In the genomic region with DNA sequence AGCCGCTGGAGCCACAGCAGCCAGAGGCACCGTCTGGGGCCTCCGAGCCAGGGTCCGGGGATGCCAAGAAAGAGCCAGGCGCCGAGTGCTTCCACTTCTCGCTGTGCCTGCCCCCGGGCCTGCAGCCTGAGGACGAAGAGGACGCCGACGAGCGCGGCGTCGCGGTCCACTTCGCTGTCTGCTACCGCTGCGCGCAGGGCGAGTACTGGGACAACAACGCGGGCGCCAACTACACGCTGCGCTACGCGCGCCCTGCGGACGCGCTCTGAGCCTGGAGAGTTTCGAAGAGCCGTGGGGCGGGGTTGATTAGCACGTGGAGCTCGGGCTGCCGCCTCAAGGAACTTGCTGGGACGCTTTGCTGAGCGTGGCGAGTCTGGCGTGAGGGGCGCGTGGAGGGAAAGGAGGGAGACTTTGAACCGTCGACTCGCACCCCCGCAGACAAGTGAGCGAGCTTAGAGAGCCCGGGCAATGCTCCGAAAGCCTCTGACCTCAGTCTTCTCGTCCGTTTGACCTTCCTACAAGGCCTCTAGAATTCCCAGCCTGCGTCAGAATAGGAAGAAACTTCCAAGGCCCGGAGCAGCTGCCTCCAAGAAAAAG, we compare ENCODE assay signal across 9 cellular contexts. TPM values are rescaled to one million over a fixed set of nuclear protein-coding genes. Genes with fewer than 3 reads are reported as not detected.
DNase-seq lines count a peak whose midpoint lies in the region; ATAC-seq and TF ChIP-seq lines count a peak whose summit lies in the region.
"Had no signal": no experiment of that assay in that cellular context is flagged by ENCODE, and none has a peak within 500 bp of the region (broad histone marks: within the 10 kb centered on the region; RNA-seq: fewer than 3 reads in every experiment).

No MANE protein-coding gene starts in this region.

- TF ChIP-seq EP300 in ovary (IDR thresholded peaks at IDR 0.05) = no peak

- H3K36me3 ChIP-seq in BLaER1 = no peaks in the 10 kb centered on the region
- no peaks in the 10 kb centered on the region for H3K36me3 ChIP-seq in PC-9 (ENCODE audit: low read depth)
- H3K36me3 ChIP-seq in ovary = no peaks in the 10 kb centered on the region

- H3K4me1 ChIP-seq in BLaER1 = peaks cover 40% of the 10 kb centered on the region
- H3K4me1 ChIP-seq in PC-9 (replicated peaks; ENCODE audit: insufficient read depth) = peaks cover 16% of the 10 kb centered on the region
- H3K4me1 ChIP-seq in ovary (ENCODE audit: insufficient read depth) = peaks cover 3% of the 10 kb centered on the region

- no peaks in the 10 kb centered on the region for H3K4me1 Mint-ChIP-seq in glutamatergic neuron (ENCODE audit: low read depth, unreplicated experiment)

- H3K9me2 ChIP-seq in PC-9 (ENCODE audit: insufficient read depth) = no peaks in the 10 kb centered on the region

- H3K9me3 ChIP-seq in BLaER1 (peaks cover 8% of the 10 kb centered on the region; the same call in 1 of the 2 replicates), PC-9 (ENCODE audit: insufficient read depth, low read depth) (no peaks in the 10 kb centered on the region), ovary (no peaks in the 10 kb centered on the region)
- H3K9me3 ChIP-seq: body of pancreas had no signal

- TF ChIP-seq CTCF in PC-9 (conservative IDR thresholded peaks at IDR 0.05) = no peak
- no peak for TF ChIP-seq CTCF in glutamatergic neuron (IDR thresholded peaks at IDR 0.05; ENCODE audit: partially characterized antibody, unreplicated experiment)
- no peak for TF ChIP-seq CTCF in ovary (IDR thresholded peaks at IDR 0.05)

- peaks cover 11% of the 10 kb centered on the region for H3F3A ChIP-seq in PC-9 (ENCODE audit: insufficient read depth, low read depth)

- H3K27ac ChIP-seq in BLaER1 (no peak overlapping the region), PC-9 (no peak overlapping the region), ovary (peak overlapping the region in 1 of 2 donors; percentile 4)
- H3K27ac ChIP-seq: body of pancreas had no signal

- no peak overlapping the region for H3K4me3 Mint-ChIP-seq in glutamatergic neuron (ENCODE audit: unreplicated experiment)

- TF ChIP-seq POLR2A in ovary (IDR thresholded peaks at IDR 0.05) = no peak

- WGBS in ovary, 3 donors = 20 to 30% (median 26%) methylated on average over 50 to 56 of the region's 56 CpGs

- CTCF ChIA-PET in PC-9 (lab: Charles Lee) = interaction anchor here (0.6 kb wide), 1 partner anchor 24 kb away, joined by 16 read pairs; no protein-coding TSS in a partner anchor

- H2AFZ ChIP-seq in PC-9 = no peak overlapping the region

- H3K27me3 Mint-ChIP-seq in glutamatergic neuron (ENCODE audit: unreplicated experiment) = peaks cover 19% of the 10 kb centered on the region

- BruUV-seq in PC-9 (replicated peaks; lab: Mats Ljungman, UMichigan) = no TSS peak

- H3K27me3 ChIP-seq in BLaER1 (peaks cover 61% of the 10 kb centered on the region), PC-9 (ENCODE audit: insufficient read depth, low read depth) (no peaks in the 10 kb centered on the region), ovary (no peaks in the 10 kb centered on the region)
- H3K27me3 ChIP-seq: body of pancreas had no signal

- H4K20me1 ChIP-seq in BLaER1 (peaks cover 24% of the 10 kb centered on the region), PC-9 (ENCODE audit: insufficient read depth) (no peaks in the 10 kb centered on the region)

- intact Hi-C loops in PC-9 (cut with micrococcal nuclease; ENCODE audit: unreplicated experiment) (no loop called here), ovary (cut with DNase I) (no loop called here)

- H3K79me2 ChIP-seq in PC-9 (ENCODE audit: low read depth) = no peaks in the 10 kb centered on the region

- ATAC-seq in HG02938 (IDR thresholded peaks at IDR 0.05; ENCODE audit: unreplicated experiment) = no peak
- ATAC-seq in HG02798 (IDR thresholded peaks at IDR 0.05; ENCODE audit: poor library complexity, unreplicated experiment) = no peak
- ATAC-seq: body of pancreas had no signal

- DNase-seq in PC-9 = no peak
- peak; percentile 27 for DNase-seq in glutamatergic neuron
- no peak for DNase-seq in ovary
- no peak for DNase-seq in NCI-H526 (lab: John Stamatoyannopoulos, UW)
- no peak for DNase-seq in mesenteric fat pad (ENCODE audit: low spot score)

- H3K9ac ChIP-seq in BLaER1 = no peak overlapping the region

- H3K4me3 ChIP-seq in BLaER1 = peak overlapping the region; percentile 72; the same call in 1 of the 2 replicates
- H3K4me3 ChIP-seq in PC-9 = peak overlapping the region; percentile 76; the same call in 1 of the 2 replicates
- peak overlapping the region; percentile 52 for H3K4me3 ChIP-seq in ovary

- peak overlapping the region; percentile 99 for H3K4me2 ChIP-seq in BLaER1
- H3K4me2 ChIP-seq in PC-9 = peak overlapping the region; percentile 82; the same call in 1 of the 2 replicates

- H3K9me3 Mint-ChIP-seq in glutamatergic neuron (ENCODE audit: unreplicated experiment) = peaks cover 1% of the 10 kb centered on the region

- H3K27ac Mint-ChIP-seq in glutamatergic neuron (ENCODE audit: unreplicated experiment) = no peak overlapping the region

- POLR2A ChIA-PET in PC-9 (lab: Charles Lee; ENCODE audit: unreplicated experiment) = no interaction called here

- no peaks in the 10 kb centered on the region for H3K36me3 Mint-ChIP-seq in glutamatergic neuron (ENCODE audit: unreplicated experiment)

RNA-seq across cellular contexts. Expression of gene PPP1R3G, which starts 1.3 kb away (rescaled TPM):
- 1.1 and 1.4 TPM in 2 replicates for total RNA-seq in PC-9 (2021)
- total RNA-seq in glutamatergic neuron (ENCODE audit: unreplicated experiment) = not detected
- total RNA-seq in ovary = 1 to 10 TPM in 4 of 7 donors, under 1 TPM in 3; 0.67 to 2.9 (median 1.1) TPM
- under 1 TPM; 0.88 to 0.90 TPM for polyA plus RNA-seq in ovary
- 1.3 TPM for total RNA-seq in mesenteric fat pad
